10 cellular contexts compared by ENCODE assay signal in the genomic region with DNA sequence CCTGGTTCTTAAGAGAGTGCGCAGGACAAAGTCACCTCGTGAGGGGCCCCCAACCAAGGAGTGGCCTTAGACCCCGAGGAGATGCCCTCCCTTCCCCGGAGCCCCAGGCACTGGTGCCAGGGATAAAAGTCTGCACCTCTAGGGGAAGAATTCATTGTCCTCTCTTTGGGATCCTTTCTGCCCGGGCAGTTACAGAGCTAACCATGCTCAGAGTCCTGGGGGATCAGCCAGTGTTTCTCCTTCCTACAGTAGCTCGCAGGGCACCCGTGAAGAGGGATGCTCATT. TPM values are rescaled to one million over a fixed set of nuclear protein-coding genes. Genes with fewer than 3 reads are reported as not detected.
DNase-seq lines count a peak whose midpoint lies in the region; ATAC-seq and TF ChIP-seq lines count a peak whose summit lies in the region.
"Had no signal": no experiment of that assay in that cellular context is flagged by ENCODE, and none has a peak within 500 bp of the region (broad histone marks: within the 10 kb centered on the region; RNA-seq: fewer than 3 reads in every experiment).

No MANE protein-coding gene starts in this region.

- no peaks in the 10 kb centered on the region for H3K9me3 ChIP-seq in A673 (ENCODE audit: low read depth, low read length, poor library complexity, severe bottlenecking)
- H3K9me3 ChIP-seq in HCT116 (ENCODE audit: control insufficient read depth in 1 of 2, insufficient read depth in 1 of 2, low read depth in 1 of 2, low read length in 2 of 2): no peaks in the 10 kb centered on the region
- H3K9me3 ChIP-seq in body of pancreas: no peaks in the 10 kb centered on the region
- no peaks in the 10 kb centered on the region for H3K9me3 ChIP-seq in mucosa of descending colon
- no peaks in the 10 kb centered on the region for H3K9me3 ChIP-seq in SK-N-SH
- H3K9me3 ChIP-seq: prostate gland, tibial artery had no signal

- no TSS peak for BruUV-seq in A673 (replicated peaks; lab: Mats Ljungman, UMichigan)
- no TSS peak for BruUV-seq in HCT116 (replicated peaks; lab: Mats Ljungman, UMichigan)

- H3K4me1 ChIP-seq in A673 (ENCODE audit: insufficient read depth, low read length, poor library complexity, severe bottlenecking) (peaks cover 27% of the 10 kb centered on the region), HCT116 (ENCODE audit: control insufficient read depth in 1 of 2, insufficient read depth in 2 of 2, low read length in 2 of 2) (peaks cover 54 to 69% of the 10 kb centered on the region in 2 experiments), body of pancreas (peaks cover 46% of the 10 kb centered on the region), mucosa of descending colon (ENCODE audit: low read depth) (peaks cover 23% of the 10 kb centered on the region), SK-N-SH (ENCODE audit: control insufficient read depth in 1 of 2, insufficient read depth in 2 of 2, low read depth in 1 of 2, low read length in 1 of 2) (peaks cover 25 to 44% of the 10 kb centered on the region in 2 experiments)
- H3K4me1 ChIP-seq: prostate gland had no signal

- no peak for ATAC-seq in HCT116
- no peak for ATAC-seq in body of pancreas
- ATAC-seq in mucosa of descending colon: no peak
- no peak for ATAC-seq in GM18861 (IDR thresholded peaks at IDR 0.05; ENCODE audit: unreplicated experiment)

- peaks cover 12% of the 10 kb centered on the region; the same call in 1 of the 2 replicates for H3K79me2 ChIP-seq in HCT116 (ENCODE audit: insufficient read depth, low read length)
- H3K79me2 ChIP-seq in SK-N-SH (ENCODE audit: insufficient read depth): peaks cover 17% of the 10 kb centered on the region

- H3K27ac ChIP-seq in A673 (ENCODE audit: low read depth, low read length, poor library complexity, severe bottlenecking) (peak overlapping the region; percentile 81), HCT116 (ENCODE audit: low read depth, low read length) (peak overlapping the region; percentile 19), body of pancreas (peak overlapping the region in 3 of 4 donors; percentile 57 to 67 (median 63)), SK-N-SH (ENCODE audit: low read depth in 2 of 2, low read length in 1 of 2) (peak overlapping the region in 1 of 2 experiments; percentile 81; a peak in 2 of 4 replicates)

- TF ChIP-seq CTCF in A673 (conservative IDR thresholded peaks at IDR 0.05; ENCODE audit: low read depth, low read length): no peak
- no peak for TF ChIP-seq CTCF in HCT116 (IDR thresholded peaks at IDR 0.05 in 2 of 3, conservative IDR thresholded peaks at IDR 0.05 in 1 of 3; ENCODE audit: borderline replicate concordance in 1 of 3, insufficient read depth in 1 of 3, low read depth in 2 of 3, low read length in 2 of 3)
- TF ChIP-seq CTCF in body of pancreas (IDR thresholded peaks at IDR 0.05): no peak
- TF ChIP-seq CTCF in mucosa of descending colon (IDR thresholded peaks at IDR 0.05): no peak
- no peak for TF ChIP-seq CTCF in SK-N-SH (IDR thresholded peaks at IDR 0.05)

- H3K9ac ChIP-seq in HCT116 (ENCODE audit: low read length): 0 out of 2 replicates have a peak overlapping the region, but pooled peaks have one; percentile 12
- no peak overlapping the region for H3K9ac ChIP-seq in SK-N-SH

- CTCF ChIA-PET in A673 (lab: Charles Lee): no interaction called here
- CTCF ChIA-PET in HCT116 (lab: Charles Lee): interaction anchor here (1.0 to 2.8 kb wide), 7 partner anchors 8 to 55 kb away, joined by 3 to 20 read pairs (median 10); no protein-coding TSS in a partner anchor
- CTCF ChIA-PET in SK-N-SH (lab: Yijun Ruan, JAX): interaction anchor here (0.8 to 32.6 kb wide), 12 partner anchors 10 to 54 kb away, joined by 3 to 873 read pairs (median 16); no protein-coding TSS in a partner anchor

- no peak for TF ChIP-seq POLR2A in HCT116 (IDR thresholded peaks at IDR 0.05; ENCODE audit: borderline replicate concordance, extremely low read depth, insufficient read depth, insufficient read length)
- TF ChIP-seq POLR2A in body of pancreas (IDR thresholded peaks at IDR 0.05): no peak

- H3K27me3 ChIP-seq in A673 (replicated peaks; ENCODE audit: insufficient read depth, low read depth, low read length, poor library complexity) (no peaks in the 10 kb centered on the region), HCT116 (ENCODE audit: insufficient read depth, low read length) (no peaks in the 10 kb centered on the region), body of pancreas (no peaks in the 10 kb centered on the region), SK-N-SH (ENCODE audit: insufficient read depth) (no peaks in the 10 kb centered on the region)
- H3K27me3 ChIP-seq: tibial artery had no signal

- H3K36me3 ChIP-seq in A673 (ENCODE audit: insufficient read depth, low read length, poor library complexity, severe bottlenecking): no peaks in the 10 kb centered on the region
- H3K36me3 ChIP-seq in HCT116 (ENCODE audit: control insufficient read depth in 1 of 2, insufficient read depth in 2 of 2, low read length in 2 of 2): no peaks in the 10 kb centered on the region
- H3K36me3 ChIP-seq in body of pancreas (replicated peaks in 1 of 2; ENCODE audit: insufficient read depth in 1 of 2, low read depth in 2 of 2): no peaks in the 10 kb centered on the region
- H3K36me3 ChIP-seq in mucosa of descending colon (ENCODE audit: low read depth): no peaks in the 10 kb centered on the region
- H3K36me3 ChIP-seq in SK-N-SH (replicated peaks in 1 of 2; ENCODE audit: control insufficient read depth in 1 of 2, insufficient read depth in 2 of 2, low read length in 1 of 2): no peaks in the 10 kb centered on the region
- H3K36me3 ChIP-seq: prostate gland, tibial artery had no signal

- H3K9me2 ChIP-seq in HCT116 (ENCODE audit: insufficient read depth): no peaks in the 10 kb centered on the region
- H3K9me2 ChIP-seq in SK-N-SH: no peaks in the 10 kb centered on the region

- no peak for DNase-seq in A673 (ENCODE audit: low spot score)
- no peak for DNase-seq in HCT116 (ENCODE audit: low read depth, low spot score)
- no peak for DNase-seq in body of pancreas
- peak in 2 of 3 donors; percentile 37 to 55 for DNase-seq in mucosa of descending colon
- no peak for DNase-seq in SK-N-SH
- no peak for DNase-seq in cerebellar nuclear complex (lab: John Stamatoyannopoulos, UW)
- no peak for DNase-seq in activated effector memory CD4-positive, alpha-beta T cell treated with Interleukin-2 at 50 U/mL for 16 hours

- intact Hi-C loops in A673 (cut with micrococcal nuclease; ENCODE audit: unreplicated experiment) (no loop called here), HCT116 (cut with micrococcal nuclease) (no loop called here), body of pancreas (cut with DNase I) (no loop called here), mucosa of descending colon (cut with DNase I, micrococcal nuclease) (no loop called here)

- H3F3A ChIP-seq in SK-N-SH (replicated peaks; ENCODE audit: insufficient read depth): no peaks in the 10 kb centered on the region

- TF ChIP-seq RAD21 in HCT116 (IDR thresholded peaks at IDR 0.05; ENCODE audit: low read depth) (no peak), SK-N-SH (IDR thresholded peaks at IDR 0.05; ENCODE audit: low read length) (no peak)

- no peaks in the 10 kb centered on the region for H4K20me1 ChIP-seq in HCT116 (ENCODE audit: insufficient read depth)
- peaks cover 9% of the 10 kb centered on the region for H4K20me1 ChIP-seq in SK-N-SH (ENCODE audit: insufficient read depth)

- TF ChIP-seq EP300 in SK-N-SH (IDR thresholded peaks at IDR 0.05; ENCODE audit: borderline replicate concordance in 1 of 2, low read depth in 1 of 2, low read length in 1 of 2): no peak

- H2AFZ ChIP-seq in HCT116 (ENCODE audit: low read depth, low read length, poor library complexity, severe bottlenecking) (no peak overlapping the region), SK-N-SH (ENCODE audit: low read depth) (no peak overlapping the region)

- H3K4me3 ChIP-seq in A673 (ENCODE audit: low read depth, low read length, poor library complexity, severe bottlenecking) (no peak overlapping the region), HCT116 (replicated peaks in 1 of 2; ENCODE audit: low read depth in 1 of 2, low read length in 2 of 2) (peak overlapping the region in 1 of 2 experiments; percentile 60; a peak in 1 of 4 replicates), body of pancreas (no peak overlapping the region), mucosa of descending colon (no peak overlapping the region), SK-N-SH (ENCODE audit: low read depth in 2 of 2, low read length in 1 of 2) (no peak overlapping the region)
- H3K4me3 ChIP-seq: prostate gland had no signal

- POLR2A ChIA-PET in A673 (lab: Charles Lee; ENCODE audit: low non-redundant PET): no interaction called here
- POLR2A ChIA-PET in HCT116 (lab: Charles Lee): interaction anchor here (1.0 kb wide), 1 partner anchor 11 kb away, joined by 3 read pairs; no protein-coding TSS in a partner anchor
- POLR2A ChIA-PET in SK-N-SH (lab: Yijun Ruan, JAX): interaction anchor here (1.0 to 1.9 kb wide), 9 partner anchors 9 to 50 kb away, joined by 3 to 6 read pairs (median 4); no protein-coding TSS in a partner anchor

- H3K4me2 ChIP-seq in HCT116 (ENCODE audit: low read length) (peak overlapping the region; percentile 86), SK-N-SH (no peak overlapping the region)

- WGBS in body of pancreas, 2 donors: 62 to 70% methylated on average over 4 to 7 of the region's 7 CpGs
- 79% methylated on average over 5 of the region's 7 CpGs for WGBS in SK-N-SH (ENCODE audit: low lambda C conversion rate)

- RAD21 ChIA-PET in HCT116 (lab: Charles Lee; ENCODE audit: low non-redundant PET in 1 of 2, low total read pairs in 2 of 2, uncharacterized antibody in 2 of 2, unreplicated experiment in 2 of 2): interaction anchor here in 1 of 2 experiments (0.6 kb wide), 1 partner anchor 9 kb away, joined by 3 read pairs; no protein-coding TSS in a partner anchor

TF ChIP-seq in HCT116, 20 proteins besides CTCF, POLR2A, EP300 and RAD21 (continues in another document):
- TF ChIP-seq, protein P1, sequence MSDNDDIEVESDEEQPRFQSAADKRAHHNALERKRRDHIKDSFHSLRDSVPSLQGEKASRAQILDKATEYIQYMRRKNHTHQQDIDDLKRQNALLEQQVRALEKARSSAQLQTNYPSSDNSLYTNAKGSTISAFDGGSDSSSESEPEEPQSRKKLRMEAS (IDR thresholded peaks at IDR 0.05): no peak
- TF ChIP-seq CBX3 (IDR thresholded peaks at IDR 0.05; ENCODE audit: low read depth): no peak

TF ChIP-seq in SK-N-SH, 30 proteins besides CTCF, POLR2A, EP300 and RAD21 (continues in another document):
- TF ChIP-seq NFIC (IDR thresholded peaks at IDR 0.05; ENCODE audit: borderline replicate concordance): no peak

RNA-seq across cellular contexts. Expression of a gene that starts 3.0 kb away (rescaled TPM):
- total RNA-seq in A673 (2021): 35.2 and 38.5 TPM in 2 replicates
- total RNA-seq in HCT116 (2021; ENCODE audit: unreplicated experiment): 16.7 TPM
- polyA plus RNA-seq in HCT116 (2012): 7.7 and 9.4 TPM in 2 replicates
- total RNA-seq in body of pancreas: 10 to 100 TPM; 15.0 to 47.5 TPM
- total RNA-seq in mucosa of descending colon: 10 to 100 TPM; 29.7 to 38.4 (median 30.4) TPM
- polyA plus RNA-seq in SK-N-SH (2012; rRNA removed): 22.1 and 28.2 TPM in 2 replicates
- polyA plus RNA-seq in SK-N-SH (2012; cell fraction: cytosol; rRNA removed): 14.9 and 17.7 TPM in 2 replicates
- 60.5 and 67.4 TPM in 2 replicates for polyA plus RNA-seq in SK-N-SH (2012; cell fraction: nucleus; rRNA removed)

Comparison
In these comparisons a context has a peak if more than half of its experiments do, and no peak if none do; other contexts are left out.
1. DNase-seq: peak in mucosa of descending colon (2 of 3); none in A673 (single experiment), HCT116 (single experiment), body of pancreas (0 of 4), SK-N-SH (single experiment), cerebellar nuclear complex (0 of 2) and activated effector memory CD4-positive, alpha-beta T cell treated with Interleukin-2 at 50 U/mL for 16 hours (single experiment).